ENCODE assay signal across 6 cellular contexts in genomic region chr13:46466074-46466473, GRCh38.
DNase-seq lines count a peak whose midpoint lies in the region; TF ChIP-seq lines count a peak whose summit lies in the region.
"Not testable (repeated sequence)": the region's sequence is repeated elsewhere in the genome, so short reads cannot be mapped to it uniquely, and the experiment has no call there.

No MANE protein-coding gene starts in this region.

- not testable (repeated sequence) for H3K9me3 ChIP-seq in HUES6 (ENCODE audit: control insufficient read depth, insufficient read depth, low read depth, low read length); endodermal cell (ENCODE audit: control insufficient read depth, low read length); neural progenitor cell (ENCODE audit: low read depth)

- H3K36me3 Mint-ChIP-seq in endodermal cell (ENCODE audit: low read depth); nephron progenitor cell (ENCODE audit: low read depth); neural progenitor cell: not testable (repeated sequence)

- H3K9ac ChIP-seq in HUES6 (ENCODE audit: low read length); endodermal cell (ENCODE audit: extremely low read depth, low read length, poor library complexity, severe bottlenecking); neural progenitor cell: not testable (repeated sequence)

- H3K4me3 ChIP-seq in HUES6 (ENCODE audit: low read depth, low read length), result peak overlapping the region; percentile 33; the same call in 1 of the 2 replicates
- not testable (repeated sequence) for H3K4me3 ChIP-seq in endodermal cell (ENCODE audit: low read length); neural progenitor cell

- not testable (repeated sequence) for H4K20me1 ChIP-seq in neural progenitor cell (ENCODE audit: low read depth)

- H3K4me1 Mint-ChIP-seq in endodermal cell, result not testable (repeated sequence)
- H3K4me1 Mint-ChIP-seq in nephron progenitor cell (peaks cover 11% of the 10 kb centered on the region), neural progenitor cell (peaks cover 10% of the 10 kb centered on the region)

- H3K4me1 ChIP-seq in HUES6 (ENCODE audit: control insufficient read depth, insufficient read depth, low read length); endodermal cell (ENCODE audit: control insufficient read depth, insufficient read depth, low read length): not testable (repeated sequence)
- peaks cover 13% of the 10 kb centered on the region for H3K4me1 ChIP-seq in neural progenitor cell

- not testable (repeated sequence) for H3K27me3 Mint-ChIP-seq in endodermal cell (ENCODE audit: insufficient read depth); nephron progenitor cell (ENCODE audit: low read depth, poor library complexity); neural progenitor cell (ENCODE audit: insufficient read depth, low read depth)

- peak; percentile 63 for DNase-seq in SK-MEL-5 (ENCODE audit: low read depth, low spot score)
- DNase-seq in endodermal cell; nephron progenitor cell; neural progenitor cell (ENCODE audit: low spot score): not testable (repeated sequence)
- peak; percentile 63 for DNase-seq in posterior vena cava (ENCODE audit: low spot score)

- in situ Hi-C loops in SK-MEL-5 (cut with HindIII; ENCODE audit: low pct_unique_long_range_greater_than_20kb, low sequenced_read_pairs), result not testable (repeated sequence)

- H3F3A ChIP-seq in neural progenitor cell (ENCODE audit: low read depth), result not testable (repeated sequence)

- 92 to 93% methylated on average over 7 of the region's 7 CpGs for WGBS in endodermal cell (ENCODE audit: insufficient coverage in 1 of 2, insufficient read length in 1 of 2), 2 experiments

- not testable (repeated sequence) for H3K36me3 ChIP-seq in HUES6 (ENCODE audit: control insufficient read depth, insufficient read depth, low read length); endodermal cell (ENCODE audit: control insufficient read depth, insufficient read depth, low read length); neural progenitor cell

- H3K27me3 ChIP-seq in HUES6 (ENCODE audit: control insufficient read depth, insufficient read depth, low read length); endodermal cell (ENCODE audit: control insufficient read depth, insufficient read depth, low read length, poor library complexity, severe bottlenecking); neural progenitor cell: not testable (repeated sequence)

- intact Hi-C loops in posterior vena cava (cut with DNase I), result not testable (repeated sequence)

- H3K9me3 Mint-ChIP-seq in endodermal cell, nephron progenitor cell, neural progenitor cell: not testable (repeated sequence)

- H3K27ac ChIP-seq in HUES6 (ENCODE audit: low read depth, low read length); neural progenitor cell: not testable (repeated sequence)
- peak overlapping the region; percentile 79 for H3K27ac ChIP-seq in endodermal cell (ENCODE audit: low read depth, low read length)

- not testable (repeated sequence) for H3K79me2 ChIP-seq in neural progenitor cell (ENCODE audit: low read depth)

- peak overlapping the region; percentile 64 for H2AFZ ChIP-seq in neural progenitor cell (replicated peaks)

- H3K4me3 Mint-ChIP-seq in endodermal cell, nephron progenitor cell, neural progenitor cell: not testable (repeated sequence)

- not testable (repeated sequence) for H3K27ac Mint-ChIP-seq in endodermal cell, neural progenitor cell
- H3K27ac Mint-ChIP-seq in nephron progenitor cell, result peak overlapping the region; percentile 19

- not testable (repeated sequence) for H3K4me2 ChIP-seq in neural progenitor cell

- TF ChIP-seq CTCF in endodermal cell (conservative IDR thresholded peaks at IDR 0.05); nephron progenitor cell (IDR thresholded peaks at IDR 0.05); neural progenitor cell (IDR thresholded peaks at IDR 0.05): not testable (repeated sequence)
